In the genomic region with DNA sequence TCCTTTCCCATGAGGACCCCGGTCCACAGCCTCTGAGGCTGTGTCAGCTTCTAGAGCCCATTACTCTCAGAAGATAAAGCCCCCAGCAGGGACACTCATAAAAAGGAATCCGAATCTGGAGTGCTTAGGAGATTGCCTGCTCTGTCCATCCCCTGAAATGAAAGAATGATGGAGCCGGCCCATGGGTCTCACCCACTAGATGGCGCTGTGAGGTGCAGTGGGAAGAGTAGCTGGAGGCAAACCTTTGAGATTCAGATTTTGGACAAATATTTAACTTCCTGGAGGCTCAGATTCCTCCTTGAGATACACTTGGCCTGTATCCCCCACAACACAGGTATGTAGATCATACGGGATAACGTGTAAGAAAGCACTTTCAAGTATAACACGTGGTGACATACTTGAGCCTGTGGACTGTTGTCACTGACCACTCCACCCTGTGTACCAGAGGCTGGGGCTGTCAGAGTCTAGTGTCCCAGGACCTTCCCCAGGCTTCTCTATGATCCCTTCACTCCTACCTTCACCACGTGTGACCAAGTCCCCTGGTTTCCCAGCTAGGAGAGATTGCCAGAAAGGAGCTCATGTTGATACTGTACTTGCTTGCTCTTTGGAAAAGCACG, we compare ENCODE assay signal across 1 cellular context.
TF ChIP-seq lines count a peak whose summit lies in the region.

No MANE protein-coding gene starts in this region.

TF ChIP-seq in H1, 55 proteins besides CTCF, POLR2A, EP300 and RAD21:
- 0 out of 2 replicates have a peak, but pooled peaks have one; percentile 22 for TF ChIP-seq YY1 (IDR thresholded peaks at IDR 0.05; ENCODE audit: low read depth, low read length)
- TF ChIP-seq, protein P1, sequence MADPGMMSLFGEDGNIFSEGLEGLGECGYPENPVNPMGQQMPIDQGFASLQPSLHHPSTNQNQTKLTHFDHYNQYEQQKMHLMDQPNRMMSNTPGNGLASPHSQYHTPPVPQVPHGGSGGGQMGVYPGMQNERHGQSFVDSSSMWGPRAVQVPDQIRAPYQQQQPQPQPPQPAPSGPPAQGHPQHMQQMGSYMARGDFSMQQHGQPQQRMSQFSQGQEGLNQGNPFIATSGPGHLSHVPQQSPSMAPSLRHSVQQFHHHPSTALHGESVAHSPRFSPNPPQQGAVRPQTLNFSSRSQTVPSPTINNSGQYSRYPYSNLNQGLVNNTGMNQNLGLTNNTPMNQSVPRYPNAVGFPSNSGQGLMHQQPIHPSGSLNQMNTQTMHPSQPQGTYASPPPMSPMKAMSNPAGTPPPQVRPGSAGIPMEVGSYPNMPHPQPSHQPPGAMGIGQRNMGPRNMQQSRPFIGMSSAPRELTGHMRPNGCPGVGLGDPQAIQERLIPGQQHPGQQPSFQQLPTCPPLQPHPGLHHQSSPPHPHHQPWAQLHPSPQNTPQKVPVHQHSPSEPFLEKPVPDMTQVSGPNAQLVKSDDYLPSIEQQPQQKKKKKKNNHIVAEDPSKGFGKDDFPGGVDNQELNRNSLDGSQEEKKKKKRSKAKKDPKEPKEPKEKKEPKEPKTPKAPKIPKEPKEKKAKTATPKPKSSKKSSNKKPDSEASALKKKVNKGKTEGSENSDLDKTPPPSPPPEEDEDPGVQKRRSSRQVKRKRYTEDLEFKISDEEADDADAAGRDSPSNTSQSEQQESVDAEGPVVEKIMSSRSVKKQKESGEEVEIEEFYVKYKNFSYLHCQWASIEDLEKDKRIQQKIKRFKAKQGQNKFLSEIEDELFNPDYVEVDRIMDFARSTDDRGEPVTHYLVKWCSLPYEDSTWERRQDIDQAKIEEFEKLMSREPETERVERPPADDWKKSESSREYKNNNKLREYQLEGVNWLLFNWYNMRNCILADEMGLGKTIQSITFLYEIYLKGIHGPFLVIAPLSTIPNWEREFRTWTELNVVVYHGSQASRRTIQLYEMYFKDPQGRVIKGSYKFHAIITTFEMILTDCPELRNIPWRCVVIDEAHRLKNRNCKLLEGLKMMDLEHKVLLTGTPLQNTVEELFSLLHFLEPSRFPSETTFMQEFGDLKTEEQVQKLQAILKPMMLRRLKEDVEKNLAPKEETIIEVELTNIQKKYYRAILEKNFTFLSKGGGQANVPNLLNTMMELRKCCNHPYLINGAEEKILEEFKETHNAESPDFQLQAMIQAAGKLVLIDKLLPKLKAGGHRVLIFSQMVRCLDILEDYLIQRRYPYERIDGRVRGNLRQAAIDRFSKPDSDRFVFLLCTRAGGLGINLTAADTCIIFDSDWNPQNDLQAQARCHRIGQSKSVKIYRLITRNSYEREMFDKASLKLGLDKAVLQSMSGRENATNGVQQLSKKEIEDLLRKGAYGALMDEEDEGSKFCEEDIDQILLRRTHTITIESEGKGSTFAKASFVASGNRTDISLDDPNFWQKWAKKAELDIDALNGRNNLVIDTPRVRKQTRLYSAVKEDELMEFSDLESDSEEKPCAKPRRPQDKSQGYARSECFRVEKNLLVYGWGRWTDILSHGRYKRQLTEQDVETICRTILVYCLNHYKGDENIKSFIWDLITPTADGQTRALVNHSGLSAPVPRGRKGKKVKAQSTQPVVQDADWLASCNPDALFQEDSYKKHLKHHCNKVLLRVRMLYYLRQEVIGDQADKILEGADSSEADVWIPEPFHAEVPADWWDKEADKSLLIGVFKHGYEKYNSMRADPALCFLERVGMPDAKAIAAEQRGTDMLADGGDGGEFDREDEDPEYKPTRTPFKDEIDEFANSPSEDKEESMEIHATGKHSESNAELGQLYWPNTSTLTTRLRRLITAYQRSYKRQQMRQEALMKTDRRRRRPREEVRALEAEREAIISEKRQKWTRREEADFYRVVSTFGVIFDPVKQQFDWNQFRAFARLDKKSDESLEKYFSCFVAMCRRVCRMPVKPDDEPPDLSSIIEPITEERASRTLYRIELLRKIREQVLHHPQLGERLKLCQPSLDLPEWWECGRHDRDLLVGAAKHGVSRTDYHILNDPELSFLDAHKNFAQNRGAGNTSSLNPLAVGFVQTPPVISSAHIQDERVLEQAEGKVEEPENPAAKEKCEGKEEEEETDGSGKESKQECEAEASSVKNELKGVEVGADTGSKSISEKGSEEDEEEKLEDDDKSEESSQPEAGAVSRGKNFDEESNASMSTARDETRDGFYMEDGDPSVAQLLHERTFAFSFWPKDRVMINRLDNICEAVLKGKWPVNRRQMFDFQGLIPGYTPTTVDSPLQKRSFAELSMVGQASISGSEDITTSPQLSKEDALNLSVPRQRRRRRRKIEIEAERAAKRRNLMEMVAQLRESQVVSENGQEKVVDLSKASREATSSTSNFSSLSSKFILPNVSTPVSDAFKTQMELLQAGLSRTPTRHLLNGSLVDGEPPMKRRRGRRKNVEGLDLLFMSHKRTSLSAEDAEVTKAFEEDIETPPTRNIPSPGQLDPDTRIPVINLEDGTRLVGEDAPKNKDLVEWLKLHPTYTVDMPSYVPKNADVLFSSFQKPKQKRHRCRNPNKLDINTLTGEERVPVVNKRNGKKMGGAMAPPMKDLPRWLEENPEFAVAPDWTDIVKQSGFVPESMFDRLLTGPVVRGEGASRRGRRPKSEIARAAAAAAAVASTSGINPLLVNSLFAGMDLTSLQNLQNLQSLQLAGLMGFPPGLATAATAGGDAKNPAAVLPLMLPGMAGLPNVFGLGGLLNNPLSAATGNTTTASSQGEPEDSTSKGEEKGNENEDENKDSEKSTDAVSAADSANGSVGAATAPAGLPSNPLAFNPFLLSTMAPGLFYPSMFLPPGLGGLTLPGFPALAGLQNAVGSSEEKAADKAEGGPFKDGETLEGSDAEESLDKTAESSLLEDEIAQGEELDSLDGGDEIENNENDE (IDR thresholded peaks at IDR 0.05; ENCODE audit: insufficient replicate concordance, low read length), result no peak
